ENCODE assay signal across 24 cellular contexts in the genomic region with DNA sequence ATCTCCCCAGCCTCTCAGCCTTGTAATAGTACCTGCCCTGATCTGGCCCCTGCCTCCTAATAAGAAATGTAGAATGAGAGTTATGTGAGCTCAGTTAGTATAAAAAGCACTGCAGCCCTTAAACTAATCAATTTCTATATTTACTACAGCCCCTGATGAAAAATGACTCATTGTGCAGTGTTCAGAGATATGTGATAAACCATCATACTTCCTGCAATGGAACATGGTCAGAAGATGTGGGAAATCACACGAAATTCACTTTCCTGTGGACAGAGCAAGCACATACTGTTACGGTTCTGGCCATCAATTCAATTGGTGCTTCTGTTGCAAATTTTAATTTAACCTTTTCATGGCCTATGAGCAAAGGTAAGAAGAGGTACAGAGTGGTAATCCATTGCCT.
"Had no signal": no experiment of that assay in that cellular context is flagged by ENCODE, and none has a peak within 500 bp of the region (broad histone marks: within the 10 kb centered on the region; RNA-seq: fewer than 3 reads in every experiment).

No MANE protein-coding gene starts in this region.

- ATAC-seq: activated naive CD4-positive, alpha-beta T cell treated with anti-CD3 and anti-CD28 coated beads, Interleukin-2, amount 50 U/mL, for 72 hours; activated naive CD8-positive, alpha-beta T cell treated with anti-CD3 and anti-CD28 coated beads, Interleukin-2, amount 50 U/mL, for 24 hours; activated T-cell treated with anti-CD3 and anti-CD28 coated beads, Interleukin-2, amount 50 U/mL, for 4 hours had no signal

- H3K27me3 Mint-ChIP-seq: activated CD4-positive, alpha-beta memory T cell treated with anti-CD3 and anti-CD28 coated beads for 36 hours; activated CD4-positive, alpha-beta T cell treated with anti-CD3 and anti-CD28 coated beads, Interleukin-2, amount 10 ng/mL, durations not matched to agents 7 days and 5 days; activated naive CD8-positive, alpha-beta T cell treated with anti-CD3 and anti-CD28 coated beads, Interleukin-2, amount 50 U/mL, for 24 hours had no signal

- DNase-seq: activated CD4-positive, alpha-beta memory T cell treated with anti-CD3 and anti-CD28 coated beads for 36 hours; activated CD4-positive, alpha-beta T cell treated with anti-CD3 and anti-CD28 coated beads, Interleukin-2, amount 10 ng/mL, durations not matched to agents 7 days and 5 days; activated CD4-positive, CD25-positive, alpha-beta regulatory T cell; activated CD8-positive, alpha-beta memory T cell treated with anti-CD3 and anti-CD28 coated beads for 24 hours; activated effector memory CD4-positive, alpha-beta T cell treated with anti-CD3 and anti-CD28 coated beads, Interleukin-2, amount 50 U/mL, for 16 hours; activated naive CD4-positive, alpha-beta T cell treated with Interleukin-2 at 50 U/mL for 16 hours; activated naive CD8-positive, alpha-beta T cell treated with anti-CD3 and anti-CD28 coated beads, Interleukin-2, amount 50 U/mL, for 24 hours; activated T-cell treated with anti-CD3 and anti-CD28 coated beads, Interleukin-2, amount 50 U/mL, for 4 hours; amygdala; Karpas-422; MM.1S; NCI-H1105; NCI-H1436; NCI-H1694 treated with DMSO at 0.1 percent for 48 hours; NCI-H2029 treated with DMSO at 0.1 percent for 48 hours; NCI-H345; NCI-H510A; NCI-H526 treated with DMSO at 0.1 percent for 48 hours; NCI-H82; SW 1271 had no signal

- H3K9me3 Mint-ChIP-seq: activated CD4-positive, alpha-beta memory T cell treated with anti-CD3 and anti-CD28 coated beads for 36 hours; activated CD4-positive, alpha-beta T cell treated with anti-CD3 and anti-CD28 coated beads, Interleukin-2, amount 10 ng/mL, durations not matched to agents 7 days and 5 days; activated naive CD4-positive, alpha-beta T cell treated with anti-CD3 and anti-CD28 coated beads, Interleukin-2, amount 50 U/mL, for 72 hours; activated naive CD8-positive, alpha-beta T cell treated with anti-CD3 and anti-CD28 coated beads, Interleukin-2, amount 50 U/mL, for 24 hours; activated T-cell treated with anti-CD3 and anti-CD28 coated beads, Interleukin-2, amount 50 U/mL, for 4 hours; T-helper 2 cell treated with Interferon-gamma antibody and Interleukin-4, amounts not matched to agents 5 μg/mL and 100 μg/mL, for 36 hours had no signal

- H3K4me3 ChIP-seq: SK-N-MC had no signal

- H3K36me3 Mint-ChIP-seq: activated CD4-positive, alpha-beta memory T cell treated with anti-CD3 and anti-CD28 coated beads for 36 hours; activated naive CD4-positive, alpha-beta T cell treated with anti-CD3 and anti-CD28 coated beads, Interleukin-2, amount 50 U/mL, for 72 hours had no signal

- H3K4me3 Mint-ChIP-seq: activated CD4-positive, alpha-beta memory T cell treated with anti-CD3 and anti-CD28 coated beads for 36 hours; activated CD4-positive, alpha-beta T cell treated with anti-CD3 and anti-CD28 coated beads, Interleukin-2, amount 10 ng/mL, durations not matched to agents 7 days and 5 days; activated naive CD8-positive, alpha-beta T cell treated with anti-CD3 and anti-CD28 coated beads, Interleukin-2, amount 50 U/mL, for 24 hours; activated T-cell treated with anti-CD3 and anti-CD28 coated beads, Interleukin-2, amount 50 U/mL, for 4 hours; T-helper 2 cell treated with Interferon-gamma antibody and Interleukin-4, amounts not matched to agents 5 μg/mL and 100 μg/mL, for 36 hours had no signal

- H3K27ac Mint-ChIP-seq: activated CD4-positive, alpha-beta memory T cell treated with anti-CD3 and anti-CD28 coated beads for 36 hours; activated CD4-positive, alpha-beta T cell treated with anti-CD3 and anti-CD28 coated beads, Interleukin-2, amount 10 ng/mL, durations not matched to agents 7 days and 5 days; activated naive CD4-positive, alpha-beta T cell treated with anti-CD3 and anti-CD28 coated beads, Interleukin-2, amount 50 U/mL, for 72 hours; activated naive CD8-positive, alpha-beta T cell treated with anti-CD3 and anti-CD28 coated beads, Interleukin-2, amount 50 U/mL, for 24 hours; T-helper 2 cell treated with Interferon-gamma antibody and Interleukin-4, amounts not matched to agents 5 μg/mL and 100 μg/mL, for 36 hours had no signal

- H3K4me1 Mint-ChIP-seq: activated CD4-positive, alpha-beta T cell treated with anti-CD3 and anti-CD28 coated beads, Interleukin-2, amount 10 ng/mL, durations not matched to agents 7 days and 5 days had no signal

- H3K27ac ChIP-seq: SK-N-MC, VCaP had no signal
